10 cellular contexts compared by ENCODE assay signal in the genomic region with DNA sequence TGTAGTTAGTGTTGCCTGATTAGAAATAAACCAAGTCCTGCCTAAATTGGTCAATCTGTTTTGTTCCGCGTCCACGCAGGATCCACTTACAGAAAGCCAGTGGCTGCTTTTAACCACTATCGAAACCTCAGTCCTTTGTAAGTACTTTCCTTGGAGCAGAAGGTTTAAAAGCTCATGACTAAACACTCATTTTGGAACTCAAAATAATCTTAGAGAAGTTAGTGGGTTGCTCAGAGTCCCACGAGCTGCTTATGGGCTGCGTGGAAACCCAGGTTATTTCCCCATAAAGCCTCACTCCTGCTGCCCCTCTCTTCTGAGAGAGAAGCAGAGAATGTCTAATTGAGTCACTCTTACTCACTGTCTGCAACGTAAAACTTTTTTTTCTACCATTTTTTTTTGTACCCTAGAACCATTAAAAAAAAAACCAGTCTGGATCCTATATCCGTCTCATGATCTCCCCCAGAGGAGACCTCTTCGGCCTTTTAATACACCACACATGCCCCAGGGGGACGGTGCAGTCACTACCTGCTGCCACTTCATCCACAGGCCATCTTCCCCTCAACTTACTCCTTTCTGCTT. TPM values are rescaled to one million over a fixed set of nuclear protein-coding genes. Genes with fewer than 3 reads are reported as not detected.
DNase-seq lines count a peak whose midpoint lies in the region; ATAC-seq and TF ChIP-seq lines count a peak whose summit lies in the region.
"Had no signal": no experiment of that assay in that cellular context is flagged by ENCODE, and none has a peak within 500 bp of the region (broad histone marks: within the 10 kb centered on the region; RNA-seq: fewer than 3 reads in every experiment).

No MANE protein-coding gene starts in this region.

- peaks cover 11% of the 10 kb centered on the region for H4K20me1 ChIP-seq in BLaER1

- no peak overlapping the region for H3K9ac ChIP-seq in BLaER1

- peaks cover 2% of the 10 kb centered on the region for H3K27me3 Mint-ChIP-seq in activated CD4-positive, alpha-beta memory T cell treated with anti-CD3 and anti-CD28 coated beads, Interleukin-2, amount 10 ng/mL, durations not matched to agents 7 days and 5 days

- peaks cover 2% of the 10 kb centered on the region for H3K4me1 Mint-ChIP-seq in activated CD4-positive, alpha-beta memory T cell treated with anti-CD3 and anti-CD28 coated beads, Interleukin-2, amount 10 ng/mL, durations not matched to agents 7 days and 5 days

- peak; percentile 54 for ATAC-seq in GM19395 (IDR thresholded peaks at IDR 0.05; ENCODE audit: unreplicated experiment)
- ATAC-seq in HG03135 (IDR thresholded peaks at IDR 0.05; ENCODE audit: unreplicated experiment): peak; percentile 56

- no peaks in the 10 kb centered on the region for H3K9me3 Mint-ChIP-seq in activated CD4-positive, alpha-beta memory T cell treated with anti-CD3 and anti-CD28 coated beads, Interleukin-2, amount 10 ng/mL, durations not matched to agents 7 days and 5 days

- H3K36me3 Mint-ChIP-seq in activated CD4-positive, alpha-beta memory T cell treated with anti-CD3 and anti-CD28 coated beads, Interleukin-2, amount 10 ng/mL, durations not matched to agents 7 days and 5 days (ENCODE audit: low read depth): no peaks in the 10 kb centered on the region

- H3K27ac ChIP-seq in BLaER1: no peak overlapping the region
- H3K27ac ChIP-seq in brain microvascular endothelial cell: peak overlapping the region; percentile 45
- H3K27ac ChIP-seq: right atrium auricular region had no signal

- peaks cover 12% of the 10 kb centered on the region for H3K4me1 ChIP-seq in BLaER1

- POLR2A ChIA-PET in activated CD4-positive, alpha-beta memory T cell treated with anti-CD3 and anti-CD28 coated beads, Interleukin-2, amount 10 ng/mL, durations not matched to agents 7 days and 5 days (lab: Charles Lee): no interaction called here

- H3K4me3 ChIP-seq in BLaER1 (no peak overlapping the region), brain microvascular endothelial cell (ENCODE audit: low read depth, low read length) (no peak overlapping the region)
- H3K4me3 ChIP-seq: right atrium auricular region had no signal

- H3K27me3 ChIP-seq in BLaER1 (no peaks in the 10 kb centered on the region), brain microvascular endothelial cell (replicated peaks) (no peaks in the 10 kb centered on the region)
- H3K27me3 ChIP-seq: right atrium auricular region had no signal

- H3K4me2 ChIP-seq in BLaER1: 0 out of 2 replicates have a peak overlapping the region, but pooled peaks have one; percentile 0

- in situ Hi-C loops in brain microvascular endothelial cell (cut with HindIII; ENCODE audit: low pct_ligation_motif_present, low sequenced_read_pairs): loop anchor here (25.0 kb wide), 1 partner anchor 162 kb away; no protein-coding TSS in a partner anchor

- DNase-seq in brain microvascular endothelial cell (peak; percentile 39), UCSD-AML1 (lab: John Stamatoyannopoulos, UW; ENCODE audit: unreplicated experiment) (no peak), NCI-H82 (lab: John Stamatoyannopoulos, UW) (no peak), NCI-H2171 (lab: John Stamatoyannopoulos, UW) (no peak)
- no peak for DNase-seq in activated CD4-positive, alpha-beta memory T cell treated with anti-CD3 and anti-CD28 coated beads, Interleukin-2, amount 10 ng/mL, durations not matched to agents 7 days and 5 days
- DNase-seq: DND-41 had no signal

- no peak overlapping the region for H3K4me3 Mint-ChIP-seq in activated CD4-positive, alpha-beta memory T cell treated with anti-CD3 and anti-CD28 coated beads, Interleukin-2, amount 10 ng/mL, durations not matched to agents 7 days and 5 days

- CTCF ChIA-PET in activated CD4-positive, alpha-beta memory T cell treated with anti-CD3 and anti-CD28 coated beads, Interleukin-2, amount 10 ng/mL, durations not matched to agents 7 days and 5 days (lab: Charles Lee): no interaction called here

- no peaks in the 10 kb centered on the region for H3K9me3 ChIP-seq in BLaER1
- H3K9me3 ChIP-seq: right atrium auricular region had no signal

- H3K36me3 ChIP-seq in BLaER1: peaks cover 14% of the 10 kb centered on the region
- peaks cover 11% of the 10 kb centered on the region for H3K36me3 ChIP-seq in brain microvascular endothelial cell (replicated peaks)
- H3K36me3 ChIP-seq: right atrium auricular region had no signal

- H3K27ac Mint-ChIP-seq in activated CD4-positive, alpha-beta memory T cell treated with anti-CD3 and anti-CD28 coated beads, Interleukin-2, amount 10 ng/mL, durations not matched to agents 7 days and 5 days: no peak overlapping the region

- no peak for TF ChIP-seq CTCF in brain microvascular endothelial cell (IDR thresholded peaks at IDR 0.05; ENCODE audit: low read depth, low read length, missing control alignments)

RNA-seq across cellular contexts. Expression of gene BASP1, which starts 7.5 kb away (rescaled TPM):
- not detected for total RNA-seq in activated CD4-positive, alpha-beta memory T cell treated with anti-CD3 and anti-CD28 coated beads, Interleukin-2, amount 10 ng/mL, durations not matched to agents 7 days and 5 days
